In the genomic region with DNA sequence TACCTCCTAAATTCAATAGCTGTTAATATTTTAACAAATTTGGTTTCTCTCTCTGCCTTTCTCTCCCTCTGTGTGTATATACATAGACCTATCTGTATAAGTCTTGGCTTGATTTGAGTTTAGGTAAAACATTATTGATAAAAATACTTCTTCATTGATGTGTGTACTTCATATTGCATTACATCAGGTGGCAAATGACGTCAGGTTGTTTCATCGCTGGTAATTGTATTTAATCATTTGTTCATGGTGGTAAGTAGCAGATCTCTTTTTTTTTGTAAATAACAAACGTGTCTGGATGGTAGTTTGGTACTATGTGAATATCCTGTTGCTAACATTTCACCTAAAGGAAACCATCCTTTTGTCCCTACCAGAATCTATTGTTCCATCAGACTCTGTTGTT, we compare ENCODE assay signal across 27 cellular contexts.
"Had no signal": no experiment of that assay in that cellular context is flagged by ENCODE, and none has a peak within 500 bp of the region (broad histone marks: within the 10 kb centered on the region; RNA-seq: fewer than 3 reads in every experiment).

No MANE protein-coding gene starts in this region.

- H3K4me1 ChIP-seq: gastrocnemius medialis, left lung, lower lobe of right lung had no signal

- H3K4me3 ChIP-seq: coronary artery, dorsolateral prefrontal cortex, esophagus squamous epithelium, gastrocnemius medialis, heart right ventricle, left lung, lower lobe of right lung, mucosa of descending colon had no signal

- H3K36me3 Mint-ChIP-seq: naive B cell had no signal

- H3K36me3 ChIP-seq: esophagus squamous epithelium, gastrocnemius medialis, heart right ventricle, left lung, lower lobe of right lung had no signal

- DNase-seq: dermis blood vessel endothelial cell; dorsolateral prefrontal cortex; effector CD4-positive, alpha-beta T cell; effector memory CD4-positive, alpha-beta T cell; erythroblast; esophagus squamous epithelium; foreskin fibroblast; foreskin melanocyte; gastrocnemius medialis; glutamatergic neuron; head of caudate nucleus; heart right ventricle; hippocampal formation; left cardiac atrium; left lung; left ventricle myocardium superior; lower lobe of right lung; mesenchymal stem cell; mucosa of descending colon; naive B cell; naive thymus-derived CD8-positive, alpha-beta T cell had no signal

- H3K27ac Mint-ChIP-seq: mesothelial cell of epicardium; naive thymus-derived CD8-positive, alpha-beta T cell had no signal

- ATAC-seq: esophagus mucosa; gastrocnemius medialis; heart right ventricle; left cardiac atrium; left lung; left ventricle myocardium superior; lower lobe of right lung; mucosa of descending colon; naive thymus-derived CD8-positive, alpha-beta T cell had no signal

- FAIRE-seq: islet of Langerhans, keratinocyte had no signal

- H3K27me3 ChIP-seq: dorsolateral prefrontal cortex, esophagus squamous epithelium, gastrocnemius medialis, heart right ventricle, left lung had no signal

- H3K4me3 Mint-ChIP-seq: mesothelial cell of epicardium; naive B cell; naive thymus-derived CD8-positive, alpha-beta T cell had no signal

- H3K9me3 ChIP-seq: esophagus squamous epithelium, gastrocnemius medialis, left lung, lower lobe of right lung, mucosa of descending colon had no signal

- H3K27me3 Mint-ChIP-seq: naive B cell; naive thymus-derived CD8-positive, alpha-beta T cell had no signal

- H3K27ac ChIP-seq: coronary artery, dorsolateral prefrontal cortex, epithelial cell of prostate, esophagus squamous epithelium, gastrocnemius medialis, heart right ventricle, left lung, lower lobe of right lung had no signal
